In genomic region chr1:83763281-83764095, GRCh38 we compare ENCODE assay signal across 1 cellular context.
TF ChIP-seq lines count a peak whose summit lies in the region.

No MANE protein-coding gene starts in this region.

TF ChIP-seq in GM23338, 12 proteins besides CTCF, POLR2A, EP300 and RAD21 (continued from another document):
- TF ChIP-seq ZNF462 (CRISPR knock-in tag; IDR thresholded peaks at IDR 0.05): no peak
- TF ChIP-seq STAT1 (IDR thresholded peaks at IDR 0.05; ENCODE audit: unreplicated experiment): no peak
- no peak for TF ChIP-seq ZNF331 (CRISPR knock-in tag; IDR thresholded peaks at IDR 0.05; ENCODE audit: low read depth)
- no peak for TF ChIP-seq EZH2phosphoT487 (IDR thresholded peaks at IDR 0.05; ENCODE audit: unreplicated experiment)
